7 cellular contexts compared by ENCODE assay signal in genomic region chr9:121201045-121201737, GRCh38. TPM values are rescaled to one million over a fixed set of nuclear protein-coding genes. Genes with fewer than 3 reads are reported as not detected.
DNase-seq lines count a peak whose midpoint lies in the region; ATAC-seq and TF ChIP-seq lines count a peak whose summit lies in the region.

No MANE protein-coding gene starts in this region.

- H3K27me3 ChIP-seq in adrenal gland (no peaks in the 10 kb centered on the region), smooth muscle cell (ENCODE audit: low read depth) (no peaks in the 10 kb centered on the region)

- TF ChIP-seq POLR2A in adrenal gland (IDR thresholded peaks at IDR 0.05), result no peak

- peaks cover 54% of the 10 kb centered on the region for H3K79me2 ChIP-seq in smooth muscle cell (ENCODE audit: low read depth)

- H2AFZ ChIP-seq in smooth muscle cell (ENCODE audit: low read depth), result peak overlapping the region; percentile 76

- H3K4me3 ChIP-seq in adrenal gland, result peak overlapping the region; percentile 47 to 99 (median 90)
- peak overlapping the region; percentile 86 for H3K4me3 ChIP-seq in iPS-11a (ENCODE audit: low read depth, low read length)
- H3K4me3 ChIP-seq in smooth muscle cell, result peak overlapping the region; percentile 96

- H3K36me3 ChIP-seq in adrenal gland (replicated peaks in 1 of 2), result no peaks in the 10 kb centered on the region
- no peaks in the 10 kb centered on the region for H3K36me3 ChIP-seq in smooth muscle cell (ENCODE audit: low read depth)

- peak in 4 of 7 donors; percentile 43 to 52 (median 45) for DNase-seq in adrenal gland
- no peak for DNase-seq in smooth muscle cell (lab: John Stamatoyannopoulos, UW; ENCODE audit: unreplicated experiment)
- no peak for DNase-seq in SIG-M5 treated with dmso at 0.1 percent for 504 hours (lab: John Stamatoyannopoulos, UW; ENCODE audit: unreplicated experiment)

- H3K9me3 ChIP-seq in adrenal gland (replicated peaks in 1 of 3) (no peaks in the 10 kb centered on the region), smooth muscle cell (replicated peaks; ENCODE audit: low read depth) (no peaks in the 10 kb centered on the region)

- H3K27ac ChIP-seq in adrenal gland (peak overlapping the region; percentile 32 to 97 (median 89)), smooth muscle cell (ENCODE audit: low read depth) (peak overlapping the region; percentile 77)

- ATAC-seq in GM18873 (IDR thresholded peaks at IDR 0.05; ENCODE audit: low FRiP score, unreplicated experiment) (peak; percentile 13), HG02885 (IDR thresholded peaks at IDR 0.05; ENCODE audit: poor library complexity, unreplicated experiment) (peak; percentile 28), SK-N-SH treated with all-trans-retinoic acid at 6 μM for 48 hours (peak; percentile 50)

- TF ChIP-seq CTCF in adrenal gland (IDR thresholded peaks at IDR 0.05), result peak in 1 of 6 experiments; percentile 1
- no peak for TF ChIP-seq CTCF in smooth muscle cell (IDR thresholded peaks at IDR 0.05; ENCODE audit: borderline replicate concordance, insufficient read depth, poor library complexity, severe bottlenecking)

- H3K9ac ChIP-seq in smooth muscle cell (ENCODE audit: low read depth), result peak overlapping the region; percentile 93

- H3K4me1 ChIP-seq in adrenal gland (replicated peaks in 1 of 2) (peaks cover 25 to 48% of the 10 kb centered on the region in 2 donors), smooth muscle cell (ENCODE audit: low read depth) (peaks cover 40% of the 10 kb centered on the region)

- WGBS in adrenal gland, 4 donors, result 0 to 1% (median 0%) methylated on average over 1 to 81 of the region's 81 CpGs
- WGBS in smooth muscle cell (ENCODE audit: low lambda C conversion rate), result 1% methylated on average over 59 of the region's 81 CpGs

- peak overlapping the region; percentile 99 for H3K4me2 ChIP-seq in smooth muscle cell

- intact Hi-C loops in adrenal gland (cut with DNase I), result no loop called here

- no peaks in the 10 kb centered on the region for H3F3A ChIP-seq in smooth muscle cell (ENCODE audit: low read depth)

- H4K20me1 ChIP-seq in smooth muscle cell (ENCODE audit: low read depth), result peaks cover 49% of the 10 kb centered on the region

TF ChIP-seq in SK-N-SH treated with all-trans-retinoic acid at 6 μM for 48 hours, 23 proteins besides CTCF, POLR2A, EP300 and RAD21:
- TF ChIP-seq GLIS3 (CRISPR knock-in tag; IDR thresholded peaks at IDR 0.05) (no peak), ZFP30 (CRISPR knock-in tag; IDR thresholded peaks at IDR 0.05) (no peak), BACH2 (CRISPR knock-in tag; IDR thresholded peaks at IDR 0.05; ENCODE audit: borderline replicate concordance) (no peak), ARNTL (CRISPR knock-in tag; IDR thresholded peaks at IDR 0.05; ENCODE audit: borderline replicate concordance, low read depth) (no peak), ZFP3 (CRISPR knock-in tag; IDR thresholded peaks at IDR 0.05) (no peak)

RNA-seq across cellular contexts. Expression of gene RAB14, which starts 0.5 kb away (rescaled TPM):
- 10 to 100 TPM; 23.8 to 93.2 (median 59.6) TPM for total RNA-seq in adrenal gland
- 100 to 1,000 TPM in 1 of 3 donors, 10 to 100 TPM in 2; 16.5 to 108 (median 21.7) TPM for polyA plus RNA-seq in adrenal gland
- 49.8 and 51.4 TPM in 2 replicates for total RNA-seq in smooth muscle cell
- polyA plus RNA-seq in smooth muscle cell, result 49.3 and 54.4 TPM in 2 replicates

Comparison
In these comparisons a context has a peak if more than half of its experiments do, and no peak if none do; other contexts are left out.
1. DNase-seq: peak in adrenal gland (4 of 7); none in smooth muscle cell (single experiment) and SIG-M5 treated with dmso at 0.1 percent for 504 hours (single experiment).
2. Peak in every context shown above with its lines, with median percentiles within 50 percentile points of each other: ATAC-seq and H3K4me3 ChIP-seq.